ENCODE assay signal across 29 cellular contexts in genomic region chr2:20557226-20557625, GRCh38.
"Had no signal": no experiment of that assay in that cellular context is flagged by ENCODE, and none has a peak within 500 bp of the region (broad histone marks: within the 10 kb centered on the region; RNA-seq: fewer than 3 reads in every experiment).

No MANE protein-coding gene starts in this region.

- H3K36me3 ChIP-seq: brain microvascular endothelial cell, WERI-Rb-1 had no signal

- H3K27ac ChIP-seq: brain microvascular endothelial cell, coronary artery, dorsolateral prefrontal cortex, WERI-Rb-1 had no signal

- H3K27me3 Mint-ChIP-seq: activated naive CD8-positive, alpha-beta T cell had no signal

- H3K4me3 Mint-ChIP-seq: activated B cell treated with CpG ODN at 0.5 μM for 24 hours; activated CD8-positive, alpha-beta T cell treated with anti-CD3 and anti-CD28 coated beads for 36 hours; activated naive CD8-positive, alpha-beta T cell; activated T-cell treated with anti-CD3 and anti-CD28 coated beads, Interleukin-2, amount 50 U/mL, for 4 hours; activated T-helper 17 cell treated with anti-CD3 and anti-CD28 coated beads, Interleukin-2, amount 50 U/mL, for 72 hours; central memory CD8-positive, alpha-beta T cell; dendritic cell treated with granulocyte-macrophage colony-stimulating factor and Interleukin-4, amounts not matched to agents 40 ng/mL and 50 ng/mL, for 4 days; endodermal cell; T-helper 1 cell treated with Interleukin-12 subunit alpha and Interleukin-12 subunit beta and Interleukin-4 antibody, amounts not matched to agents 30 μg/mL and 1 μg/mL, for 36 hours; T-helper 2 cell treated with Interferon-gamma antibody and Interleukin-4, amounts not matched to agents 5 μg/mL and 100 μg/mL, for 36 hours had no signal

- DNase-seq: activated B cell treated with CpG ODN at 0.5 μM for 24 hours; activated CD4-positive, alpha-beta T cell treated with anti-CD3 and anti-CD28 coated beads for 48 hours; activated CD4-positive, alpha-beta T cell treated with anti-CD3 and anti-CD28 coated beads, Interleukin-2, amount 50 U/mL, for 1 hour; activated CD4-positive, alpha-beta T cell treated with anti-CD3 and anti-CD28 coated beads, Interleukin-2, amount 50 U/mL, for 48 hours; activated CD8-positive, alpha-beta memory T cell treated with anti-CD3 and anti-CD28 coated beads for 24 hours; activated CD8-positive, alpha-beta T cell treated with anti-CD3 and anti-CD28 coated beads for 36 hours; activated effector memory CD4-positive, alpha-beta T cell treated with Interleukin-2 at 50 U/mL for 16 hours; activated gamma-delta T cell treated with Interleukin-2 at 50 U/mL for 16 hours; activated naive CD4-positive, alpha-beta T cell treated with anti-CD3 and anti-CD28 coated beads, Interleukin-2, amount 50 U/mL, for 16 hours; activated naive CD4-positive, alpha-beta T cell treated with Interleukin-2 at 50 U/mL for 16 hours; activated T-cell treated with anti-CD3 and anti-CD28 coated beads, Interleukin-2, amount 50 U/mL, for 4 hours; amniotic stem cell; anterior cingulate cortex; brain microvascular endothelial cell; dorsolateral prefrontal cortex; effector memory CD4-positive, alpha-beta T cell; head of caudate nucleus; T1000; WERI-Rb-1 had no signal

- H3K36me3 Mint-ChIP-seq: activated naive CD8-positive, alpha-beta T cell had no signal

- H3K4me1 Mint-ChIP-seq: central memory CD8-positive, alpha-beta T cell had no signal

- H3K4me3 ChIP-seq: coronary artery, dorsolateral prefrontal cortex had no signal

- H3K9me3 Mint-ChIP-seq: activated B cell treated with CpG ODN at 0.5 μM for 24 hours; activated CD8-positive, alpha-beta T cell treated with anti-CD3 and anti-CD28 coated beads for 36 hours; activated T-cell treated with anti-CD3 and anti-CD28 coated beads, Interleukin-2, amount 50 U/mL, for 4 hours; activated T-helper 17 cell treated with anti-CD3 and anti-CD28 coated beads, Interleukin-2, amount 50 U/mL, for 72 hours; central memory CD8-positive, alpha-beta T cell; dendritic cell treated with granulocyte-macrophage colony-stimulating factor and Interleukin-4, amounts not matched to agents 40 ng/mL and 50 ng/mL, for 4 days; endodermal cell; T-helper 1 cell treated with Interleukin-12 subunit alpha and Interleukin-12 subunit beta and Interleukin-4 antibody, amounts not matched to agents 30 μg/mL and 1 μg/mL, for 36 hours; T-helper 2 cell treated with Interferon-gamma antibody and Interleukin-4, amounts not matched to agents 5 μg/mL and 100 μg/mL, for 36 hours had no signal

- H3K27me3 ChIP-seq: brain microvascular endothelial cell, dorsolateral prefrontal cortex had no signal

- ATAC-seq: activated CD4-positive, CD25-positive, alpha-beta regulatory T cell treated with anti-CD3 and anti-CD28 coated beads, Interleukin-2, amount 50 U/mL, for 24 hours; activated CD8-positive, alpha-beta T cell treated with anti-CD3 and anti-CD28 coated beads for 36 hours; activated T-cell treated with anti-CD3 and anti-CD28 coated beads, Interleukin-2, amount 50 U/mL, for 4 hours; activated T-helper 17 cell treated with anti-CD3 and anti-CD28 coated beads, Interleukin-2, amount 50 U/mL, for 72 hours; esophagus mucosa had no signal

- H3K27ac Mint-ChIP-seq: activated B cell treated with CpG ODN at 0.5 μM for 24 hours; activated CD8-positive, alpha-beta T cell treated with anti-CD3 and anti-CD28 coated beads for 36 hours; activated naive CD8-positive, alpha-beta T cell; activated T-helper 17 cell treated with anti-CD3 and anti-CD28 coated beads, Interleukin-2, amount 50 U/mL, for 72 hours; dendritic cell treated with granulocyte-macrophage colony-stimulating factor and Interleukin-4, amounts not matched to agents 40 ng/mL and 50 ng/mL, for 4 days; endodermal cell; T-helper 1 cell treated with Interleukin-12 subunit alpha and Interleukin-12 subunit beta and Interleukin-4 antibody, amounts not matched to agents 30 μg/mL and 1 μg/mL, for 36 hours; T-helper 2 cell treated with Interferon-gamma antibody and Interleukin-4, amounts not matched to agents 5 μg/mL and 100 μg/mL, for 36 hours had no signal
